ENCODE assay signal across 2 cellular contexts in the genomic region with DNA sequence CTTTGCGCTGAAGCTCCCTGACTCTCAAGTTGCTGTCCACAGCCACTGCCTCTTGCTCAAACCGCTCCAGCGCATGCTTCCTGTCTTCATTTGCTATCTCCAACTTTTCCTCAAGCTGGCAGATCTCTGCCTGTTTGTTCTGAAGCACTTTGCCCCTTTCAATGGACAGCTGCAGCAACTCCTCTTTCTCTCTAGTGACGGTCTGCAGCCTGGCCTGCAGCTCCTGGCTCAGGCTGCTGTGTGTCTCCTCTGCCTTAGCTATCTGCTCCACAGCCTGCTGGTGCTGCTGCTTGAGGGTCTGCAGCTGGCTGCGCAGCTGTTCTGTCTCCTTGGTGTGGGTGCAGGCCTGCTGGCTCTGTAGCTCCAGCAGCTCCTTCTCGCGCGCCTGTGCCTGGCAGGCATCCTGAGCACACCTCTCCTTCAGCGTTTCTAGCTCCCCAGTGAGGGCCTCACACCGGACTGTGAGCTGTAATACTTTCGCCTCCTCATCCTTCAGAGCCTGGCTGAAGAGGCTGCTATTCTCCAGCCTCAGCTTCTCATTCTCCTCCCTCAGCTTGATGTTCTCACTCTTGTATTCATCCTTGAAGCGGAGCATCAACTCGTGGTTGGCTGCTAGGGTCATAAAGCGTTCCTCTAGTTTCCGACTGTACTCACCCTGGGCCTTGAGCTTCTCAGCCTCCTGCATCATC.
TF ChIP-seq lines count a peak whose summit lies in the region.

No MANE protein-coding gene starts in this region.

TF ChIP-seq in HEK293T, 16 proteins besides CTCF, POLR2A, EP300 and RAD21:
- TF ChIP-seq BHLHE40 (IDR thresholded peaks at IDR 0.05; ENCODE audit: borderline replicate concordance): no peak
- no peak for TF ChIP-seq ARNT (IDR thresholded peaks at IDR 0.05)
- TF ChIP-seq FOXA1 (IDR thresholded peaks at IDR 0.05): no peak
- TF ChIP-seq, protein P1, sequence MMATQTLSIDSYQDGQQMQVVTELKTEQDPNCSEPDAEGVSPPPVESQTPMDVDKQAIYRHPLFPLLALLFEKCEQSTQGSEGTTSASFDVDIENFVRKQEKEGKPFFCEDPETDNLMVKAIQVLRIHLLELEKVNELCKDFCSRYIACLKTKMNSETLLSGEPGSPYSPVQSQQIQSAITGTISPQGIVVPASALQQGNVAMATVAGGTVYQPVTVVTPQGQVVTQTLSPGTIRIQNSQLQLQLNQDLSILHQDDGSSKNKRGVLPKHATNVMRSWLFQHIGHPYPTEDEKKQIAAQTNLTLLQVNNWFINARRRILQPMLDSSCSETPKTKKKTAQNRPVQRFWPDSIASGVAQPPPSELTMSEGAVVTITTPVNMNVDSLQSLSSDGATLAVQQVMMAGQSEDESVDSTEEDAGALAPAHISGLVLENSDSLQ (IDR thresholded peaks at IDR 0.05): no peak
- TF ChIP-seq SP1 (IDR thresholded peaks at IDR 0.05): no peak
- TF ChIP-seq ELF4 (IDR thresholded peaks at IDR 0.05): no peak
- no peak for TF ChIP-seq ZNF384 (IDR thresholded peaks at IDR 0.05)
- no peak for TF ChIP-seq L3MBTL2 (conservative IDR thresholded peaks at IDR 0.05)
- TF ChIP-seq FOXK2 (IDR thresholded peaks at IDR 0.05): no peak
- no peak for TF ChIP-seq HDGF (IDR thresholded peaks at IDR 0.05; ENCODE audit: borderline replicate concordance)

TF ChIP-seq in H1, 55 proteins besides CTCF, POLR2A, EP300 and RAD21:
- TF ChIP-seq EGR1 (IDR thresholded peaks at IDR 0.05; ENCODE audit: borderline replicate concordance, low read depth, low read length) (no peak), NANOG (IDR thresholded peaks at IDR 0.05; ENCODE audit: insufficient read depth, low read depth, low read length, poor library complexity, severe bottlenecking) (no peak), SRF (IDR thresholded peaks at IDR 0.05; ENCODE audit: low read depth, low read length) (no peak), RFX5 (IDR thresholded peaks at IDR 0.05; ENCODE audit: borderline replicate concordance, low read depth, low read length) (no peak), KDM4A (IDR thresholded peaks at IDR 0.05; ENCODE audit: low read depth, low read length, severe bottlenecking) (no peak), CHD1 (IDR thresholded peaks at IDR 0.05; ENCODE audit: low read depth, low read length) (no peak), BRCA1 (IDR thresholded peaks at IDR 0.05; ENCODE audit: low read depth, low read length) (no peak), TBP (IDR thresholded peaks at IDR 0.05; ENCODE audit: low read depth, low read length) (no peak), HDAC2 (IDR thresholded peaks at IDR 0.05; ENCODE audit: borderline replicate concordance in 1 of 2, low read depth in 2 of 2, low read length in 2 of 2) (no peak), TAF1 (IDR thresholded peaks at IDR 0.05; ENCODE audit: low read depth, low read length) (no peak), GTF2F1 (IDR thresholded peaks at IDR 0.05; ENCODE audit: borderline replicate concordance, low read depth, low read length) (no peak), FOSL1 (IDR thresholded peaks at IDR 0.05; ENCODE audit: insufficient read depth, low read depth, low read length) (no peak), SIN3A (conservative IDR thresholded peaks at IDR 0.05 in 1 of 2, IDR thresholded peaks at IDR 0.05 in 1 of 2; ENCODE audit: low read depth in 1 of 2, low read length in 2 of 2) (no peak), SUZ12 (IDR thresholded peaks at IDR 0.05; ENCODE audit: low read length) (no peak)
- TF ChIP-seq, protein P2, sequence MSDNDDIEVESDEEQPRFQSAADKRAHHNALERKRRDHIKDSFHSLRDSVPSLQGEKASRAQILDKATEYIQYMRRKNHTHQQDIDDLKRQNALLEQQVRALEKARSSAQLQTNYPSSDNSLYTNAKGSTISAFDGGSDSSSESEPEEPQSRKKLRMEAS (IDR thresholded peaks at IDR 0.05): no peak
- TF ChIP-seq, protein P3, sequence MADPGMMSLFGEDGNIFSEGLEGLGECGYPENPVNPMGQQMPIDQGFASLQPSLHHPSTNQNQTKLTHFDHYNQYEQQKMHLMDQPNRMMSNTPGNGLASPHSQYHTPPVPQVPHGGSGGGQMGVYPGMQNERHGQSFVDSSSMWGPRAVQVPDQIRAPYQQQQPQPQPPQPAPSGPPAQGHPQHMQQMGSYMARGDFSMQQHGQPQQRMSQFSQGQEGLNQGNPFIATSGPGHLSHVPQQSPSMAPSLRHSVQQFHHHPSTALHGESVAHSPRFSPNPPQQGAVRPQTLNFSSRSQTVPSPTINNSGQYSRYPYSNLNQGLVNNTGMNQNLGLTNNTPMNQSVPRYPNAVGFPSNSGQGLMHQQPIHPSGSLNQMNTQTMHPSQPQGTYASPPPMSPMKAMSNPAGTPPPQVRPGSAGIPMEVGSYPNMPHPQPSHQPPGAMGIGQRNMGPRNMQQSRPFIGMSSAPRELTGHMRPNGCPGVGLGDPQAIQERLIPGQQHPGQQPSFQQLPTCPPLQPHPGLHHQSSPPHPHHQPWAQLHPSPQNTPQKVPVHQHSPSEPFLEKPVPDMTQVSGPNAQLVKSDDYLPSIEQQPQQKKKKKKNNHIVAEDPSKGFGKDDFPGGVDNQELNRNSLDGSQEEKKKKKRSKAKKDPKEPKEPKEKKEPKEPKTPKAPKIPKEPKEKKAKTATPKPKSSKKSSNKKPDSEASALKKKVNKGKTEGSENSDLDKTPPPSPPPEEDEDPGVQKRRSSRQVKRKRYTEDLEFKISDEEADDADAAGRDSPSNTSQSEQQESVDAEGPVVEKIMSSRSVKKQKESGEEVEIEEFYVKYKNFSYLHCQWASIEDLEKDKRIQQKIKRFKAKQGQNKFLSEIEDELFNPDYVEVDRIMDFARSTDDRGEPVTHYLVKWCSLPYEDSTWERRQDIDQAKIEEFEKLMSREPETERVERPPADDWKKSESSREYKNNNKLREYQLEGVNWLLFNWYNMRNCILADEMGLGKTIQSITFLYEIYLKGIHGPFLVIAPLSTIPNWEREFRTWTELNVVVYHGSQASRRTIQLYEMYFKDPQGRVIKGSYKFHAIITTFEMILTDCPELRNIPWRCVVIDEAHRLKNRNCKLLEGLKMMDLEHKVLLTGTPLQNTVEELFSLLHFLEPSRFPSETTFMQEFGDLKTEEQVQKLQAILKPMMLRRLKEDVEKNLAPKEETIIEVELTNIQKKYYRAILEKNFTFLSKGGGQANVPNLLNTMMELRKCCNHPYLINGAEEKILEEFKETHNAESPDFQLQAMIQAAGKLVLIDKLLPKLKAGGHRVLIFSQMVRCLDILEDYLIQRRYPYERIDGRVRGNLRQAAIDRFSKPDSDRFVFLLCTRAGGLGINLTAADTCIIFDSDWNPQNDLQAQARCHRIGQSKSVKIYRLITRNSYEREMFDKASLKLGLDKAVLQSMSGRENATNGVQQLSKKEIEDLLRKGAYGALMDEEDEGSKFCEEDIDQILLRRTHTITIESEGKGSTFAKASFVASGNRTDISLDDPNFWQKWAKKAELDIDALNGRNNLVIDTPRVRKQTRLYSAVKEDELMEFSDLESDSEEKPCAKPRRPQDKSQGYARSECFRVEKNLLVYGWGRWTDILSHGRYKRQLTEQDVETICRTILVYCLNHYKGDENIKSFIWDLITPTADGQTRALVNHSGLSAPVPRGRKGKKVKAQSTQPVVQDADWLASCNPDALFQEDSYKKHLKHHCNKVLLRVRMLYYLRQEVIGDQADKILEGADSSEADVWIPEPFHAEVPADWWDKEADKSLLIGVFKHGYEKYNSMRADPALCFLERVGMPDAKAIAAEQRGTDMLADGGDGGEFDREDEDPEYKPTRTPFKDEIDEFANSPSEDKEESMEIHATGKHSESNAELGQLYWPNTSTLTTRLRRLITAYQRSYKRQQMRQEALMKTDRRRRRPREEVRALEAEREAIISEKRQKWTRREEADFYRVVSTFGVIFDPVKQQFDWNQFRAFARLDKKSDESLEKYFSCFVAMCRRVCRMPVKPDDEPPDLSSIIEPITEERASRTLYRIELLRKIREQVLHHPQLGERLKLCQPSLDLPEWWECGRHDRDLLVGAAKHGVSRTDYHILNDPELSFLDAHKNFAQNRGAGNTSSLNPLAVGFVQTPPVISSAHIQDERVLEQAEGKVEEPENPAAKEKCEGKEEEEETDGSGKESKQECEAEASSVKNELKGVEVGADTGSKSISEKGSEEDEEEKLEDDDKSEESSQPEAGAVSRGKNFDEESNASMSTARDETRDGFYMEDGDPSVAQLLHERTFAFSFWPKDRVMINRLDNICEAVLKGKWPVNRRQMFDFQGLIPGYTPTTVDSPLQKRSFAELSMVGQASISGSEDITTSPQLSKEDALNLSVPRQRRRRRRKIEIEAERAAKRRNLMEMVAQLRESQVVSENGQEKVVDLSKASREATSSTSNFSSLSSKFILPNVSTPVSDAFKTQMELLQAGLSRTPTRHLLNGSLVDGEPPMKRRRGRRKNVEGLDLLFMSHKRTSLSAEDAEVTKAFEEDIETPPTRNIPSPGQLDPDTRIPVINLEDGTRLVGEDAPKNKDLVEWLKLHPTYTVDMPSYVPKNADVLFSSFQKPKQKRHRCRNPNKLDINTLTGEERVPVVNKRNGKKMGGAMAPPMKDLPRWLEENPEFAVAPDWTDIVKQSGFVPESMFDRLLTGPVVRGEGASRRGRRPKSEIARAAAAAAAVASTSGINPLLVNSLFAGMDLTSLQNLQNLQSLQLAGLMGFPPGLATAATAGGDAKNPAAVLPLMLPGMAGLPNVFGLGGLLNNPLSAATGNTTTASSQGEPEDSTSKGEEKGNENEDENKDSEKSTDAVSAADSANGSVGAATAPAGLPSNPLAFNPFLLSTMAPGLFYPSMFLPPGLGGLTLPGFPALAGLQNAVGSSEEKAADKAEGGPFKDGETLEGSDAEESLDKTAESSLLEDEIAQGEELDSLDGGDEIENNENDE (IDR thresholded peaks at IDR 0.05; ENCODE audit: insufficient replicate concordance, low read length): no peak
- TF ChIP-seq, protein P4, sequence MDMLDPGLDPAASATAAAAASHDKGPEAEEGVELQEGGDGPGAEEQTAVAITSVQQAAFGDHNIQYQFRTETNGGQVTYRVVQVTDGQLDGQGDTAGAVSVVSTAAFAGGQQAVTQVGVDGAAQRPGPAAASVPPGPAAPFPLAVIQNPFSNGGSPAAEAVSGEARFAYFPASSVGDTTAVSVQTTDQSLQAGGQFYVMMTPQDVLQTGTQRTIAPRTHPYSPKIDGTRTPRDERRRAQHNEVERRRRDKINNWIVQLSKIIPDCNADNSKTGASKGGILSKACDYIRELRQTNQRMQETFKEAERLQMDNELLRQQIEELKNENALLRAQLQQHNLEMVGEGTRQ (IDR thresholded peaks at IDR 0.05; ENCODE audit: low read length): no peak
TF ChIP-seq in H1: peak in this region for 0.
